In genomic region chr14:76293923-76294322, GRCh38 we compare ENCODE assay signal across 25 cellular contexts.
A peak's percentile ranks its signal among the peaks of the same experiment; 100 is the strongest.
DNase-seq lines count a peak whose midpoint lies in the region; ATAC-seq, FAIRE-seq and TF ChIP-seq lines count a peak whose summit lies in the region.
"Had no signal": no experiment of that assay in that cellular context is flagged by ENCODE, and none has a peak within 500 bp of the region (broad histone marks: within the 10 kb centered on the region; RNA-seq: fewer than 3 reads in every experiment).

No MANE protein-coding gene starts in this region.

- H3K4me3 ChIP-seq in right atrium auricular region (no peak overlapping the region), left ventricle myocardium inferior (no peak overlapping the region), pancreas (no peak overlapping the region), aorta (ENCODE audit: low read length in 2 of 2) (no peak overlapping the region)
- no peak overlapping the region for H3K4me3 ChIP-seq in effector memory CD4-positive, alpha-beta T cell (ENCODE audit: insufficient read depth, low read depth, low read length, poor library complexity, severe bottlenecking)
- H3K4me3 ChIP-seq: adrenal gland, esophagus muscularis mucosa had no signal

- DNase-seq in right atrium auricular region (ENCODE audit: low spot score) (peak; percentile 28), left ventricle myocardium inferior (no peak), kidney tubule cell (ENCODE audit: low spot score) (peak; percentile 80), pancreas (peak in 4 of 6 donors; percentile 25 to 55 (median 34)), aorta (no peak), SHP77 treated with DMSO at 0.1 percent for 48 hours (lab: John Stamatoyannopoulos, UW) (no peak)
- no peak for DNase-seq in stimulated activated CD4-positive, alpha-beta T cell treated with anti-CD3 and anti-CD28 coated beads, Interleukin-2, amount 100 ng/mL, for 48 hours
- DNase-seq in effector memory CD4-positive, alpha-beta T cell: no peak
- DNase-seq: activated CD4-positive, alpha-beta T cell treated with anti-CD3 and anti-CD28 coated beads for 4 hours; activated naive CD4-positive, alpha-beta T cell treated with Interleukin-2 at 50 U/mL for 16 hours; activated T-cell treated with anti-CD3 and anti-CD28 coated beads, Interleukin-2, amount 50 U/mL, for 72 hours; adrenal gland; brain microvascular endothelial cell; effector memory CD8-positive, alpha-beta T cell; foreskin keratinocyte; IMR-90; naive thymus-derived CD8-positive, alpha-beta T cell; NCI-H1694 treated with DMSO at 0.1 percent for 48 hours; NCI-H510A treated with DMSO at 0.1 percent for 48 hours; stimulated activated naive CD4-positive, alpha-beta T cell had no signal

- H3K36me3 ChIP-seq in right atrium auricular region: no peaks in the 10 kb centered on the region
- H3K36me3 ChIP-seq in left ventricle myocardium inferior: no peaks in the 10 kb centered on the region
- no peaks in the 10 kb centered on the region for H3K36me3 ChIP-seq in pancreas
- no peaks in the 10 kb centered on the region for H3K36me3 ChIP-seq in aorta (ENCODE audit: control insufficient read depth in 1 of 2, insufficient read depth in 2 of 2, low read length in 1 of 2)
- no peaks in the 10 kb centered on the region for H3K36me3 ChIP-seq in effector memory CD4-positive, alpha-beta T cell (ENCODE audit: control insufficient read depth, insufficient read depth, low read length)
- H3K36me3 ChIP-seq: adrenal gland, brain microvascular endothelial cell, esophagus muscularis mucosa had no signal

- H3K9me3 ChIP-seq in right atrium auricular region: no peaks in the 10 kb centered on the region
- H3K9me3 ChIP-seq in left ventricle myocardium inferior (replicated peaks): no peaks in the 10 kb centered on the region
- H3K9me3 ChIP-seq in pancreas: no peaks in the 10 kb centered on the region
- H3K9me3 ChIP-seq in aorta (ENCODE audit: control insufficient read depth, low read length): no peaks in the 10 kb centered on the region
- H3K9me3 ChIP-seq in effector memory CD4-positive, alpha-beta T cell (ENCODE audit: control insufficient read depth, low read length): no peaks in the 10 kb centered on the region
- H3K9me3 ChIP-seq: adrenal gland, esophagus muscularis mucosa had no signal

- no peak overlapping the region for H3K27ac ChIP-seq in right atrium auricular region
- no peak overlapping the region for H3K27ac ChIP-seq in left ventricle myocardium inferior (replicated peaks)
- H3K27ac ChIP-seq in pancreas: peak overlapping the region; percentile 55 to 81 (median 67)
- no peak overlapping the region for H3K27ac ChIP-seq in aorta (ENCODE audit: low read depth in 1 of 2, low read length in 2 of 2)
- H3K27ac ChIP-seq in effector memory CD4-positive, alpha-beta T cell (ENCODE audit: insufficient read depth, low read length, poor library complexity, severe bottlenecking): no peak overlapping the region
- H3K27ac ChIP-seq: adrenal gland, brain microvascular endothelial cell, esophagus muscularis mucosa, foreskin keratinocyte, HL-60, VCaP had no signal

- H3K27me3 ChIP-seq in right atrium auricular region (no peaks in the 10 kb centered on the region), left ventricle myocardium inferior (ENCODE audit: low read depth) (peaks cover 15% of the 10 kb centered on the region), pancreas (no peaks in the 10 kb centered on the region), aorta (ENCODE audit: control insufficient read depth in 1 of 2, insufficient read depth in 2 of 2, low read length in 1 of 2) (no peaks in the 10 kb centered on the region)
- H3K27me3 ChIP-seq in effector memory CD4-positive, alpha-beta T cell (replicated peaks; ENCODE audit: control insufficient read depth, insufficient read depth, low read length, poor library complexity, severe bottlenecking): no peaks in the 10 kb centered on the region
- H3K27me3 ChIP-seq: adrenal gland, brain microvascular endothelial cell, esophagus muscularis mucosa had no signal

- H3K4me1 ChIP-seq in right atrium auricular region (no peaks in the 10 kb centered on the region), left ventricle myocardium inferior (no peaks in the 10 kb centered on the region), pancreas (peaks cover 5 to 10% (median 8%) of the 10 kb centered on the region in 3 donors), aorta (ENCODE audit: control insufficient read depth in 1 of 2, insufficient read depth in 2 of 2, low read length in 2 of 2) (no peaks in the 10 kb centered on the region)
- no peaks in the 10 kb centered on the region for H3K4me1 ChIP-seq in effector memory CD4-positive, alpha-beta T cell (ENCODE audit: control insufficient read depth, insufficient read depth, low read length, poor library complexity, severe bottlenecking)
- H3K4me1 ChIP-seq: adrenal gland, esophagus muscularis mucosa, foreskin keratinocyte had no signal

- intact Hi-C loops in left ventricle myocardium inferior (cut with micrococcal nuclease) (no loop called here), pancreas (cut with DNase I) (no loop called here), aorta (cut with DNase I) (no loop called here)

- 9 to 21% methylated on average over 3 of the region's 3 CpGs for WGBS in pancreas, 2 donors
- 52 to 76% methylated on average over 3 of the region's 3 CpGs for WGBS in aorta, 2 donors

- ATAC-seq in pancreas (peak; percentile 89 to 98 (median 96)), aorta (ENCODE audit: low FRiP score) (no peak)
- ATAC-seq: activated T-cell treated with anti-CD3 and anti-CD28 coated beads, Interleukin-2, amount 50 U/mL, for 72 hours; effector memory CD8-positive, alpha-beta T cell; foreskin keratinocyte; naive thymus-derived CD8-positive, alpha-beta T cell; sciatic nerve had no signal

- no peak for FAIRE-seq in pancreas (lab: Jason Lieb, UNC)
- FAIRE-seq: D721Med had no signal

- TF ChIP-seq CTCF in right atrium auricular region (IDR thresholded peaks at IDR 0.05) (no peak), left ventricle myocardium inferior (IDR thresholded peaks at IDR 0.05; ENCODE audit: borderline replicate concordance) (no peak), pancreas (IDR thresholded peaks at IDR 0.05) (no peak)

Comparison
In these comparisons a context has a peak if more than half of its experiments do, and no peak if none do; other contexts are left out.
1. DNase-seq: peak in right atrium auricular region (single experiment), kidney tubule cell (single experiment) and pancreas (4 of 6); none in left ventricle myocardium inferior (single experiment), stimulated activated CD4-positive, alpha-beta T cell treated with anti-CD3 and anti-CD28 coated beads, Interleukin-2, amount 100 ng/mL, for 48 hours (0 of 2), aorta (0 of 2), effector memory CD4-positive, alpha-beta T cell (0 of 3) and SHP77 treated with DMSO at 0.1 percent for 48 hours (single experiment).
2. H3K27ac ChIP-seq: peak in pancreas (4 of 4); none in right atrium auricular region (0 of 2), left ventricle myocardium inferior (single experiment), aorta (0 of 2) and effector memory CD4-positive, alpha-beta T cell (single experiment).